8 cellular contexts compared by ENCODE assay signal in the genomic region with DNA sequence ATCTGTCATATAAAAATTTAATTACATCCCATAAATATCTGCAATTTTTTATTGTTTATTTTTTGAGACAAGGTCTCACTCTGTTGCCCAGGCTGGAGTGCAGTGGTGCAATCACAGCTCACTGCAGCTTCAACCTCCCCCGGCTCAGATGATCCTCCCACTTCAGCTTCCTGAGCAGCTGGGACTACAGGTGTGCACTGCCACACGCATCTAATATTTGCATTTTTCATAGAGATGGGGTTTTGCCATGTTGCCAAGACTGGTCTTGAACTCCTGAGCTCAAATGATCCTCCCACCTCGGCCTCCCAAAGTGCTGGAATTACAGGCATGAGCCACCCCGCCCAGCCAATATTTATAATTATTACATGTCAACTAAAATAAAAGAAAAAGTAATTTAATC.
DNase-seq lines count a peak whose midpoint lies in the region; ATAC-seq and TF ChIP-seq lines count a peak whose summit lies in the region.
"Not testable (repeated sequence)": the region's sequence is repeated elsewhere in the genome, so short reads cannot be mapped to it uniquely, and the experiment has no call there.

No MANE protein-coding gene starts in this region.

- H3K27me3 ChIP-seq in DOHH2 (ENCODE audit: control insufficient read depth, low read length); MM.1S (replicated peaks; ENCODE audit: insufficient read depth, low read length): not testable (repeated sequence)

- not testable (repeated sequence) for H3K9me3 ChIP-seq in DOHH2 (ENCODE audit: control insufficient read depth, insufficient read depth, low read length); MM.1S (replicated peaks; ENCODE audit: insufficient read depth, low read length)

- ATAC-seq in GM18909 (IDR thresholded peaks at IDR 0.05; ENCODE audit: poor library complexity, unreplicated experiment) (peak; percentile 62), GM21390 (IDR thresholded peaks at IDR 0.05; ENCODE audit: unreplicated experiment) (peak; percentile 91), GM21786 (IDR thresholded peaks at IDR 0.05; ENCODE audit: unreplicated experiment) (peak; percentile 58), HG03025 (IDR thresholded peaks at IDR 0.05; ENCODE audit: low FRiP score, unreplicated experiment) (peak; percentile 57), HG03342 (IDR thresholded peaks at IDR 0.05; ENCODE audit: unreplicated experiment) (peak; percentile 61)

- H3K4me2 ChIP-seq in DOHH2 (ENCODE audit: low read length): peak overlapping the region; percentile 56
- not testable (repeated sequence) for H3K4me2 ChIP-seq in MM.1S (ENCODE audit: low read depth, low read length)

- not testable (repeated sequence) for H3K36me3 ChIP-seq in DOHH2 (ENCODE audit: control insufficient read depth, low read length); MM.1S (replicated peaks; ENCODE audit: insufficient read depth, low read length)

- not testable (repeated sequence) for H3K9me2 ChIP-seq in DOHH2 (replicated peaks; ENCODE audit: control insufficient read depth, low read length); MM.1S (replicated peaks; ENCODE audit: insufficient read depth, low read length)

- not testable (repeated sequence) for H3F3A ChIP-seq in DOHH2 (ENCODE audit: control insufficient read depth, insufficient read depth); MM.1S (ENCODE audit: insufficient read depth, low read length)

- not testable (repeated sequence) for H3K9ac ChIP-seq in MM.1S (ENCODE audit: low read length)

- not testable (repeated sequence) for H3K79me2 ChIP-seq in DOHH2 (ENCODE audit: control insufficient read depth, low read length); MM.1S (ENCODE audit: low read length)

- H4K20me1 ChIP-seq in DOHH2 (ENCODE audit: control insufficient read depth, insufficient read depth, low read depth, low read length); MM.1S (ENCODE audit: insufficient read depth, low read length): not testable (repeated sequence)

- peak overlapping the region; percentile 49 for H3K4me3 ChIP-seq in DOHH2 (ENCODE audit: low read length)
- not testable (repeated sequence) for H3K4me3 ChIP-seq in MM.1S (ENCODE audit: low read length)

- peak; percentile 62 for DNase-seq in MM.1S

- H3K27ac ChIP-seq in DOHH2 (ENCODE audit: low read depth, low read length): peak overlapping the region; percentile 47; the same call in 1 of the 2 replicates
- not testable (repeated sequence) for H3K27ac ChIP-seq in MM.1S (ENCODE audit: low read length)
- H3K27ac ChIP-seq in VCaP: peak overlapping the region; percentile 25; the same call in 1 of the 2 replicates

- H2AFZ ChIP-seq in MM.1S (ENCODE audit: low read length): not testable (repeated sequence)

- H3K4me1 ChIP-seq in DOHH2 (ENCODE audit: control insufficient read depth, low read length): peaks cover 48% of the 10 kb centered on the region
- not testable (repeated sequence) for H3K4me1 ChIP-seq in MM.1S (ENCODE audit: low read length)

- TF ChIP-seq CTCF in DOHH2 (IDR thresholded peaks at IDR 0.05; ENCODE audit: low read depth, low read length, poor library complexity, severe bottlenecking); MM.1S (IDR thresholded peaks at IDR 0.05; ENCODE audit: low read length); VCaP (conservative IDR thresholded peaks at IDR 0.05): not testable (repeated sequence)
